Comparison of ENCODE assay signal across 22 cellular contexts in the genomic region with DNA sequence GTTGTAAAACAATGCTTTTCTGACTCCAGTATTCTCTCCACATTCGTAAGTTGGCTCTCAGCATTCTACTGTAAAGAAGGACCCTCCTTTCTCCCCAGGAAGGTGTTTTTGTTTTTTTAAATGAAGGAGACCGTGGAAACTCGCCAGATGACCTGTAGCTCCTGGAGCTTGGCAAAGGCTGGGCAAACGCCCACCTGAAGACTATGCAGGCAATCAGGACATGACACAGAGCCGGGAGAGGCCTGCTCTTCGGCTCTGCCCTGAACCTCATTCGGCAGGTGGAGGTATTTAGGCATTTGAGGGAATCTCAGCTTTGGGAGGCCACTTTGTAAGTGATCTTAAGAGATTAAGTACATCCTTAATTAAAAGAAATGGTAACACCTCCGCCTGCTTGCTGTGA. TPM values are rescaled to one million over a fixed set of nuclear protein-coding genes. Genes with fewer than 3 reads are reported as not detected.
DNase-seq lines count a peak whose midpoint lies in the region; ATAC-seq and TF ChIP-seq lines count a peak whose summit lies in the region.
"Had no signal": no experiment of that assay in that cellular context is flagged by ENCODE, and none has a peak within 500 bp of the region (broad histone marks: within the 10 kb centered on the region; RNA-seq: fewer than 3 reads in every experiment).

No MANE protein-coding gene starts in this region.

- H3K36me3 Mint-ChIP-seq in activated naive CD8-positive, alpha-beta T cell, result peaks cover 19% of the 10 kb centered on the region
- peaks cover 40% of the 10 kb centered on the region for H3K36me3 Mint-ChIP-seq in activated naive CD8-positive, alpha-beta T cell treated with anti-CD3 and anti-CD28 coated beads, Interleukin-2, amount 50 U/mL, for 24 hours (ENCODE audit: low read depth)
- H3K36me3 Mint-ChIP-seq in activated CD8-positive, alpha-beta T cell treated with anti-CD3 and anti-CD28 coated beads for 36 hours (ENCODE audit: low read depth), result peaks cover 31% of the 10 kb centered on the region
- H3K36me3 Mint-ChIP-seq in naive thymus-derived CD4-positive, alpha-beta T cell, result peaks cover 15 to 49% (median 37%) of the 10 kb centered on the region in 5 donors

- no peak for TF ChIP-seq CTCF in activated CD8-positive, alpha-beta T cell treated with anti-CD3 and anti-CD28 coated beads for 36 hours (IDR thresholded peaks at IDR 0.05)

- peaks cover 5 to 54% (median 20%) of the 10 kb centered on the region in 3 experiments for H3K36me3 ChIP-seq in naive thymus-derived CD4-positive, alpha-beta T cell (ENCODE audit: control insufficient read depth in 2 of 3, insufficient read depth in 3 of 3, low read length in 3 of 3)
- H3K36me3 ChIP-seq: SJSA1 had no signal

- H3K4me3 ChIP-seq in naive thymus-derived CD4-positive, alpha-beta T cell (ENCODE audit: low read length), result no peak overlapping the region
- H3K4me3 ChIP-seq: Peyer's patch, SJSA1 had no signal

- H3K27me3 ChIP-seq in naive thymus-derived CD4-positive, alpha-beta T cell (ENCODE audit: control insufficient read depth in 2 of 2, insufficient read depth in 2 of 2, low read length in 2 of 2), result no peaks in the 10 kb centered on the region
- H3K27me3 ChIP-seq: Peyer's patch, SJSA1 had no signal

- peak overlapping the region; percentile 55 for H3K27ac Mint-ChIP-seq in activated naive CD8-positive, alpha-beta T cell
- H3K27ac Mint-ChIP-seq in activated naive CD8-positive, alpha-beta T cell treated with anti-CD3 and anti-CD28 coated beads, Interleukin-2, amount 50 U/mL, for 24 hours, result no peak overlapping the region
- H3K27ac Mint-ChIP-seq in activated CD8-positive, alpha-beta T cell treated with anti-CD3 and anti-CD28 coated beads for 36 hours, result peak overlapping the region; percentile 40
- H3K27ac Mint-ChIP-seq in naive thymus-derived CD4-positive, alpha-beta T cell, result peak overlapping the region in 8 of 9 donors; percentile 6 to 85 (median 64)
- H3K27ac Mint-ChIP-seq: B cell had no signal

- H3K4me1 ChIP-seq in naive thymus-derived CD4-positive, alpha-beta T cell (ENCODE audit: control insufficient read depth in 2 of 2, insufficient read depth in 2 of 2, low read length in 2 of 2), result peaks cover 0 to 29% of the 10 kb centered on the region in 2 donors
- H3K4me1 ChIP-seq: SJSA1 had no signal

- CTCF ChIA-PET in activated CD8-positive, alpha-beta T cell treated with anti-CD3 and anti-CD28 coated beads for 36 hours (lab: Charles Lee), result interaction anchor here (1.2 to 2.2 kb wide), 2 partner anchors 8 to 32 kb away, joined by 4 to 8 read pairs; no protein-coding TSS in a partner anchor
- CTCF ChIA-PET in naive thymus-derived CD4-positive, alpha-beta T cell (lab: Charles Lee), result interaction anchor here (3.3 kb wide), 1 partner anchor 32 kb away, joined by 16 read pairs; no protein-coding TSS in a partner anchor

- H3K27me3 Mint-ChIP-seq in activated naive CD8-positive, alpha-beta T cell, result no peaks in the 10 kb centered on the region
- H3K27me3 Mint-ChIP-seq in activated naive CD8-positive, alpha-beta T cell treated with anti-CD3 and anti-CD28 coated beads, Interleukin-2, amount 50 U/mL, for 24 hours, result no peaks in the 10 kb centered on the region
- no peaks in the 10 kb centered on the region for H3K27me3 Mint-ChIP-seq in activated CD8-positive, alpha-beta T cell treated with anti-CD3 and anti-CD28 coated beads for 36 hours
- no peaks in the 10 kb centered on the region for H3K27me3 Mint-ChIP-seq in naive thymus-derived CD4-positive, alpha-beta T cell
- H3K27me3 Mint-ChIP-seq: B cell had no signal

- intact Hi-C loops in activated CD8-positive, alpha-beta T cell treated with anti-CD3 and anti-CD28 coated beads for 36 hours (cut with micrococcal nuclease), result no loop called here
- intact Hi-C loops in naive thymus-derived CD4-positive, alpha-beta T cell (cut with micrococcal nuclease), result loop anchor here in 1 of 2 donors (1.0 kb wide), 1 partner anchor 8 kb away; no protein-coding TSS in a partner anchor

- no peaks in the 10 kb centered on the region for H3K9me3 ChIP-seq in naive thymus-derived CD4-positive, alpha-beta T cell (ENCODE audit: control insufficient read depth in 2 of 3, low read length in 3 of 3)
- H3K9me3 ChIP-seq: Peyer's patch, SJSA1 had no signal

- no peak for DNase-seq in activated naive CD8-positive, alpha-beta T cell treated with anti-CD3 and anti-CD28 coated beads, Interleukin-2, amount 50 U/mL, for 24 hours
- no peak for DNase-seq in activated CD8-positive, alpha-beta T cell treated with anti-CD3 and anti-CD28 coated beads for 36 hours
- no peak for DNase-seq in naive thymus-derived CD4-positive, alpha-beta T cell
- DNase-seq in stimulated activated CD4-positive, alpha-beta T cell treated with anti-CD3 and anti-CD28 coated beads, Interleukin-4, amount 100 ng/mL, for 1 hour, result no peak
- DNase-seq in kidney tubule cell (ENCODE audit: low spot score), result no peak
- DNase-seq: Calu3; IMR-90; Karpas-422; MM.1S; NCI-H1092; NCI-H1436 treated with DMSO at 0.1 percent for 48 hours; NCI-H2081; NCI-H2171 treated with DMSO at 0.1 percent for 48 hours; NCI-H446 treated with DMSO at 0.1 percent for 48 hours; NCI-H69; NK-92 treated with Interleukin-12 subunit alpha and Interleukin-12 subunit beta, amount 100 ng/mL, for 24 hours; Peyer's patch had no signal

- no peak for ATAC-seq in activated naive CD8-positive, alpha-beta T cell treated with anti-CD3 and anti-CD28 coated beads, Interleukin-2, amount 50 U/mL, for 24 hours
- ATAC-seq in activated CD8-positive, alpha-beta T cell treated with anti-CD3 and anti-CD28 coated beads for 36 hours, result no peak
- no peak for ATAC-seq in naive thymus-derived CD4-positive, alpha-beta T cell
- ATAC-seq in GM18502 (IDR thresholded peaks at IDR 0.05; ENCODE audit: poor library complexity, unreplicated experiment), result no peak

- H3K4me3 Mint-ChIP-seq in activated naive CD8-positive, alpha-beta T cell, result no peak overlapping the region
- H3K4me3 Mint-ChIP-seq in activated naive CD8-positive, alpha-beta T cell treated with anti-CD3 and anti-CD28 coated beads, Interleukin-2, amount 50 U/mL, for 24 hours, result no peak overlapping the region
- no peak overlapping the region for H3K4me3 Mint-ChIP-seq in activated CD8-positive, alpha-beta T cell treated with anti-CD3 and anti-CD28 coated beads for 36 hours
- H3K4me3 Mint-ChIP-seq in naive thymus-derived CD4-positive, alpha-beta T cell, result peak overlapping the region in 1 of 10 donors; percentile 7
- H3K4me3 Mint-ChIP-seq: B cell had no signal

- no peak overlapping the region for H3K27ac ChIP-seq in naive thymus-derived CD4-positive, alpha-beta T cell (ENCODE audit: low read depth, low read length)
- H3K27ac ChIP-seq: HL-60, Peyer's patch, SJSA1 had no signal

- POLR2A ChIA-PET in activated CD8-positive, alpha-beta T cell treated with anti-CD3 and anti-CD28 coated beads for 36 hours (lab: Charles Lee), result no interaction called here
- POLR2A ChIA-PET in naive thymus-derived CD4-positive, alpha-beta T cell (lab: Charles Lee), result interaction anchor here (1.3 to 1.7 kb wide), 3 partner anchors 8 to 299 kb away, joined by 4 to 7 read pairs (median 4); no protein-coding TSS in a partner anchor

- H3K4me1 Mint-ChIP-seq in activated naive CD8-positive, alpha-beta T cell (ENCODE audit: low read depth), result peaks cover 46% of the 10 kb centered on the region
- peaks cover 21% of the 10 kb centered on the region for H3K4me1 Mint-ChIP-seq in activated naive CD8-positive, alpha-beta T cell treated with anti-CD3 and anti-CD28 coated beads, Interleukin-2, amount 50 U/mL, for 24 hours
- peaks cover 33% of the 10 kb centered on the region for H3K4me1 Mint-ChIP-seq in activated CD8-positive, alpha-beta T cell treated with anti-CD3 and anti-CD28 coated beads for 36 hours (ENCODE audit: low read depth)
- peaks cover 24 to 72% (median 68%) of the 10 kb centered on the region in 7 donors for H3K4me1 Mint-ChIP-seq in naive thymus-derived CD4-positive, alpha-beta T cell

- no peaks in the 10 kb centered on the region for H3K9me3 Mint-ChIP-seq in activated naive CD8-positive, alpha-beta T cell (ENCODE audit: low read depth)
- no peaks in the 10 kb centered on the region for H3K9me3 Mint-ChIP-seq in activated naive CD8-positive, alpha-beta T cell treated with anti-CD3 and anti-CD28 coated beads, Interleukin-2, amount 50 U/mL, for 24 hours
- H3K9me3 Mint-ChIP-seq in activated CD8-positive, alpha-beta T cell treated with anti-CD3 and anti-CD28 coated beads for 36 hours, result no peaks in the 10 kb centered on the region
- H3K9me3 Mint-ChIP-seq in naive thymus-derived CD4-positive, alpha-beta T cell, result no peaks in the 10 kb centered on the region

RNA-seq across cellular contexts. Expression of a gene that starts 17.4 kb away (rescaled TPM):
- total RNA-seq in activated CD8-positive, alpha-beta T cell treated with anti-CD3 and anti-CD28 coated beads for 36 hours, result 10 to 100 TPM; 18.3 to 22.6 TPM
- total RNA-seq in naive thymus-derived CD4-positive, alpha-beta T cell, result 10 to 100 TPM; 29.0 to 49.8 (median 42.9) TPM
- polyA plus RNA-seq in naive thymus-derived CD4-positive, alpha-beta T cell, result 10 to 100 TPM; 15.9 to 18.9 TPM

RNA-seq across cellular contexts. Expression of a gene that starts 60.0 kb away (rescaled TPM):
- 10 to 100 TPM; 35.2 to 38.4 TPM for total RNA-seq in activated CD8-positive, alpha-beta T cell treated with anti-CD3 and anti-CD28 coated beads for 36 hours
- total RNA-seq in naive thymus-derived CD4-positive, alpha-beta T cell, result 100 to 1,000 TPM in 3 of 5 experiments, 10 to 100 TPM in 2; 84.9 to 159 (median 150) TPM
- polyA plus RNA-seq in naive thymus-derived CD4-positive, alpha-beta T cell, result 10 to 100 TPM; 38.9 to 78.1 TPM
